In genomic region chr3:71524688-71525087, GRCh38 we compare ENCODE assay signal across 23 cellular contexts. TPM values are rescaled to one million over a fixed set of nuclear protein-coding genes. Genes with fewer than 3 reads are reported as not detected.
A peak's percentile ranks its signal among the peaks of the same experiment; 100 is the strongest.
DNase-seq lines count a peak whose midpoint lies in the region; ATAC-seq and TF ChIP-seq lines count a peak whose summit lies in the region.
"Had no signal": no experiment of that assay in that cellular context is flagged by ENCODE, and none has a peak within 500 bp of the region (broad histone marks: within the 10 kb centered on the region; RNA-seq: fewer than 3 reads in every experiment).

No MANE protein-coding gene starts in this region.

- H3K36me3 ChIP-seq in SK-N-SH (replicated peaks in 1 of 2; ENCODE audit: control insufficient read depth in 1 of 2, insufficient read depth in 2 of 2, low read length in 1 of 2), result peaks cover 0 to 3% of the 10 kb centered on the region in 2 experiments
- no peaks in the 10 kb centered on the region for H3K36me3 ChIP-seq in SJSA1
- H3K36me3 ChIP-seq: BLaER1 had no signal

- H3K4me2 ChIP-seq in SK-N-SH, result no peak overlapping the region
- H3K4me2 ChIP-seq: BLaER1 had no signal

- no peak overlapping the region for H3K4me3 ChIP-seq in SK-N-SH (ENCODE audit: low read depth in 2 of 2, low read length in 1 of 2)
- H3K4me3 ChIP-seq in SJSA1, result no peak overlapping the region
- no peak overlapping the region for H3K4me3 ChIP-seq in retinal pigment epithelial cell (ENCODE audit: low read length)
- H3K4me3 ChIP-seq: BLaER1, GM12878, HAP-1 had no signal

- peaks cover 98% of the 10 kb centered on the region for H3K79me2 ChIP-seq in SK-N-SH (ENCODE audit: insufficient read depth)

- H2AFZ ChIP-seq in SK-N-SH (ENCODE audit: low read depth), result no peak overlapping the region

- DNase-seq in SK-N-SH, result no peak
- no peak for DNase-seq in SJSA1 (ENCODE audit: low read depth in 1 of 2, low spot score in 2 of 2)
- DNase-seq in left kidney (ENCODE audit: low read depth, low spot score), result peak; percentile 89
- DNase-seq in retinal pigment epithelial cell (ENCODE audit: low read depth), result peak; percentile 71
- no peak for DNase-seq in activated T-cell treated with anti-CD3 and anti-CD28 coated beads, Interleukin-2, amount 50 U/mL, for 48 hours
- no peak for DNase-seq in HCEC 1CT
- DNase-seq in activated T-cell treated with anti-CD3 and anti-CD28 coated beads for 4 hours, result no peak
- DNase-seq: ACHN; CD4-positive, alpha-beta T cell; COR-L47; DMS 273 treated with DMSO at 0.1 percent for 48 hours; DMS79 treated with DMSO at 0.1 percent for 48 hours; KBM-7; NCI-H1092; NCI-H1436; NCI-H1930; NCI-H510A; SIG-M5 had no signal

- TF ChIP-seq RAD21 in SK-N-SH (IDR thresholded peaks at IDR 0.05; ENCODE audit: low read length), result no peak

- POLR2A ChIA-PET in SK-N-SH (lab: Yijun Ruan, JAX), result no interaction called here

- no peak for ATAC-seq in SK-N-SH treated with all-trans-retinoic acid at 6 μM for 48 hours
- ATAC-seq: GM12878 had no signal

- no peaks in the 10 kb centered on the region for H4K20me1 ChIP-seq in SK-N-SH (ENCODE audit: insufficient read depth)
- H4K20me1 ChIP-seq: BLaER1 had no signal

- H3K27ac ChIP-seq in SK-N-SH (ENCODE audit: low read depth in 2 of 2, low read length in 1 of 2), result no peak overlapping the region
- peak overlapping the region; percentile 71; the same call in 1 of the 2 replicates for H3K27ac ChIP-seq in SJSA1
- H3K27ac ChIP-seq: 22Rv1, BLaER1 had no signal

- no peak for TF ChIP-seq EP300 in SK-N-SH (IDR thresholded peaks at IDR 0.05; ENCODE audit: borderline replicate concordance in 1 of 2, low read depth in 1 of 2, low read length in 1 of 2)

- H3K4me1 ChIP-seq in SK-N-SH (ENCODE audit: control insufficient read depth in 1 of 2, insufficient read depth in 2 of 2, low read depth in 1 of 2, low read length in 1 of 2) (peaks cover 9 to 17% of the 10 kb centered on the region in 2 experiments; a peak in 2 of 4 replicates), SJSA1 (replicated peaks) (peaks cover 52% of the 10 kb centered on the region)
- H3K4me1 ChIP-seq: BLaER1 had no signal

- no peaks in the 10 kb centered on the region for H3K27me3 ChIP-seq in SK-N-SH (ENCODE audit: insufficient read depth)
- H3K27me3 ChIP-seq in SJSA1 (replicated peaks), result no peaks in the 10 kb centered on the region
- H3K27me3 ChIP-seq: BLaER1 had no signal

- no peaks in the 10 kb centered on the region for H3K9me2 ChIP-seq in SK-N-SH

- CTCF ChIA-PET in SK-N-SH (lab: Yijun Ruan, JAX), result interaction anchor here (1.4 kb wide), 1 partner anchor 9 kb away, joined by 4 read pairs; no protein-coding TSS in a partner anchor

- TF ChIP-seq CTCF in SK-N-SH (IDR thresholded peaks at IDR 0.05) (no peak), retinal pigment epithelial cell (conservative IDR thresholded peaks at IDR 0.05; ENCODE audit: low read depth, low read length) (no peak)

- no peaks in the 10 kb centered on the region for H3F3A ChIP-seq in SK-N-SH (replicated peaks; ENCODE audit: insufficient read depth)

- no peaks in the 10 kb centered on the region for H3K9me3 ChIP-seq in SK-N-SH
- H3K9me3 ChIP-seq in SJSA1 (replicated peaks), result no peaks in the 10 kb centered on the region
- H3K9me3 ChIP-seq: BLaER1, HAP-1 had no signal

- WGBS in SK-N-SH (ENCODE audit: low lambda C conversion rate), result 82% methylated on average over 7 of the region's 7 CpGs

- no peak overlapping the region for H3K9ac ChIP-seq in SK-N-SH
- H3K9ac ChIP-seq: BLaER1 had no signal

TF ChIP-seq in SK-N-SH treated with all-trans-retinoic acid at 6 μM for 48 hours, 23 proteins besides CTCF, POLR2A, EP300 and RAD21:
- TF ChIP-seq ESRRG (CRISPR knock-in tag; IDR thresholded peaks at IDR 0.05), result no peak
- TF ChIP-seq ISL1 (CRISPR knock-in tag; IDR thresholded peaks at IDR 0.05), result 0 out of 2 replicates have a peak, but pooled peaks have one; percentile 15
- no peak for TF ChIP-seq ARNTL (CRISPR knock-in tag; IDR thresholded peaks at IDR 0.05; ENCODE audit: borderline replicate concordance, low read depth)

TF ChIP-seq in SK-N-SH, 30 proteins besides CTCF, POLR2A, EP300 and RAD21:
- no peak for TF ChIP-seq CHD2 (IDR thresholded peaks at IDR 0.05; ENCODE audit: low read length, partially characterized antibody)
- TF ChIP-seq PBX3 (IDR thresholded peaks at IDR 0.05), result no peak
- TF ChIP-seq EZH2phosphoT487 (IDR thresholded peaks at IDR 0.05; ENCODE audit: borderline replicate concordance, low read depth), result no peak
- no peak for TF ChIP-seq USF2 (IDR thresholded peaks at IDR 0.05; ENCODE audit: borderline replicate concordance, low read depth, low read length)
- TF ChIP-seq TCF12 (IDR thresholded peaks at IDR 0.05), result no peak
- TF ChIP-seq TAF1 (IDR thresholded peaks at IDR 0.05; ENCODE audit: borderline replicate concordance, low read depth, low read length), result no peak
- no peak for TF ChIP-seq USF1 (IDR thresholded peaks at IDR 0.05; ENCODE audit: borderline replicate concordance, low read depth)
- no peak for TF ChIP-seq REST (IDR thresholded peaks at IDR 0.05; ENCODE audit: low read depth, low read length)
- TF ChIP-seq FOSL2 (IDR thresholded peaks at IDR 0.05; ENCODE audit: borderline replicate concordance, low read depth), result no peak
- TF ChIP-seq POLR2AphosphoS5 (IDR thresholded peaks at IDR 0.05; ENCODE audit: low read depth, low read length), result no peak
- TF ChIP-seq, protein P1, sequence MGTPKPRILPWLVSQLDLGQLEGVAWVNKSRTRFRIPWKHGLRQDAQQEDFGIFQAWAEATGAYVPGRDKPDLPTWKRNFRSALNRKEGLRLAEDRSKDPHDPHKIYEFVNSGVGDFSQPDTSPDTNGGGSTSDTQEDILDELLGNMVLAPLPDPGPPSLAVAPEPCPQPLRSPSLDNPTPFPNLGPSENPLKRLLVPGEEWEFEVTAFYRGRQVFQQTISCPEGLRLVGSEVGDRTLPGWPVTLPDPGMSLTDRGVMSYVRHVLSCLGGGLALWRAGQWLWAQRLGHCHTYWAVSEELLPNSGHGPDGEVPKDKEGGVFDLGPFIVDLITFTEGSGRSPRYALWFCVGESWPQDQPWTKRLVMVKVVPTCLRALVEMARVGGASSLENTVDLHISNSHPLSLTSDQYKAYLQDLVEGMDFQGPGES (IDR thresholded peaks at IDR 0.05; ENCODE audit: low read depth, low read length), result no peak
- TF ChIP-seq GABPA (IDR thresholded peaks at IDR 0.05; ENCODE audit: low read depth), result no peak
- TF ChIP-seq MEF2A (IDR thresholded peaks at IDR 0.05; ENCODE audit: borderline replicate concordance, low read depth), result no peak

RNA-seq across cellular contexts. Expression of gene FOXP1, which starts 58.8 kb away (rescaled TPM):
- polyA plus RNA-seq in SK-N-SH (2012; rRNA removed), result 8.8 and 10.5 TPM in 2 replicates
- polyA plus RNA-seq in SK-N-SH (2012; cell fraction: cytosol; rRNA removed), result 5.7 and 6.3 TPM in 2 replicates
- polyA plus RNA-seq in SK-N-SH (2012; cell fraction: nucleus; rRNA removed), result 10.3 and 11.2 TPM in 2 replicates
- 22.1 and 26.9 TPM in 2 replicates for total RNA-seq in SJSA1 (2014; rRNA removed; shearing (Covaris generic))

Comparison
In these comparisons a context has a peak if more than half of its experiments do, and no peak if none do; other contexts are left out.
1. DNase-seq: peak in left kidney (single experiment) and retinal pigment epithelial cell (single experiment); none in SK-N-SH (single experiment), SJSA1 (0 of 2), activated T-cell treated with anti-CD3 and anti-CD28 coated beads, Interleukin-2, amount 50 U/mL, for 48 hours (0 of 2), HCEC 1CT (single experiment) and activated T-cell treated with anti-CD3 and anti-CD28 coated beads for 4 hours (single experiment).